Comparison of ENCODE assay signal across 1 cellular context in the genomic region with DNA sequence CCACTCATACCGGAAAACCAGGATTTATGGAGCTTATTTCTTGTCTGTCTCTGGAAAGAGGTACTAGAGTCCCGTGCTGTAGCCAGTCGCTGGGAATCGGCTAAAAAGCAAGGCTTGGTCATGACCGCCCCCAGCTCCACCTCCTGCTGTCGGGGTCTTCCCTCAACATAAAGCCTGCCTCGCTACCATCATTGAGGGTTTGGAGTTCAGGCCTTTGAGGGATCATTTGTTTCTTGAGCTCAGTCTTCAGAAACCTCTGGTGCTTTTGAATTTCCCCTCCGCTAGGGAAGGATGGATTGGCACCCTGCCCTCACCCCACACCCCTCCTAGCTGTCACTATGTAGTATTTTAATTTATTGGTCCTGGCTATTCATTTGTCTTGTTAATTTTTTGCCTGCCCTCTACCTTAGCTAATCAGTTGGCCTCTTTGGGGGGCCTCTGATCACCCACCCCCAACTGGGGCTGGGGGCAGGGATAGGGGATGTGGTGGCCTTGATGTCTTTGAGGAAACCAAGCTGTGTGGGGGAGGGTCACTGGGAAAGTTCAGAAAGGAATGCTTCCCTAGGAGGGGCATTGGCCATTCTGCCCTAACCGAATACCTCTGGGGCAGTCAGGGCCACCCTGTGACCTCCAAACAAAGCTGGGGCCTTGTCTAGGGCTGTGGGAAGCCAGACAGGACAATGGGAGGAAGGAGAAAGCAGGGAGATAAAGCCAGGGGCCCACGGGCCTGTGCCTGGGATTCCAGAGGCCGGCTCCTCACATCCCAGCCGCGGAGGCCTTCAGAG.
TF ChIP-seq lines count a peak whose summit lies in the region.

No MANE protein-coding gene starts in this region.

TF ChIP-seq in H1, 55 proteins besides CTCF, POLR2A, EP300 and RAD21:
- TF ChIP-seq CTBP2 (IDR thresholded peaks at IDR 0.05; ENCODE audit: borderline replicate concordance, insufficient read depth, insufficient read length, low read length) (peak; percentile 88), ASH2L (IDR thresholded peaks at IDR 0.05; ENCODE audit: low read length) (peak; percentile 92), RBBP5 (IDR thresholded peaks at IDR 0.05; ENCODE audit: borderline replicate concordance, low read depth, low read length) (no peak), CBX8 (IDR thresholded peaks at IDR 0.05; ENCODE audit: borderline replicate concordance, low read depth, low read length) (no peak), CHD7 (IDR thresholded peaks at IDR 0.05; ENCODE audit: insufficient replicate concordance, low read length) (peak; percentile 43), SUZ12 (IDR thresholded peaks at IDR 0.05; ENCODE audit: low read length) (no peak), BCL11A (IDR thresholded peaks at IDR 0.05; ENCODE audit: low read depth in 2 of 2, low read length in 2 of 2) (no peak), BACH1 (IDR thresholded peaks at IDR 0.05; ENCODE audit: low read length) (0 out of 2 replicates have a peak, but pooled peaks have one; percentile 46), TBP (IDR thresholded peaks at IDR 0.05; ENCODE audit: low read depth, low read length) (no peak), POU5F1 (IDR thresholded peaks at IDR 0.05; ENCODE audit: low read depth, low read length) (no peak), YY1 (IDR thresholded peaks at IDR 0.05; ENCODE audit: low read depth, low read length) (peak; percentile 64; the same call in 1 of the 2 replicates), JUND (IDR thresholded peaks at IDR 0.05; ENCODE audit: low read length) (0 out of 2 replicates have a peak, but pooled peaks have one; percentile 37), FOSL1 (IDR thresholded peaks at IDR 0.05; ENCODE audit: insufficient read depth, low read depth, low read length) (no peak), RNF2 (IDR thresholded peaks at IDR 0.05; ENCODE audit: borderline replicate concordance, low read depth, low read length, missing control alignments, poor library complexity, severe bottlenecking) (no peak), HDAC2 (IDR thresholded peaks at IDR 0.05; ENCODE audit: borderline replicate concordance in 1 of 2, low read depth in 2 of 2, low read length in 2 of 2) (peak; percentile 91 to 96; a peak in 3 of 4 replicates), KDM1A (IDR thresholded peaks at IDR 0.05; ENCODE audit: borderline replicate concordance, low read length) (no peak; the same call in 1 of the 2 replicates), SP1 (IDR thresholded peaks at IDR 0.05; ENCODE audit: low read depth, low read length) (peak; percentile 83; the same call in 1 of the 2 replicates), KDM5A (IDR thresholded peaks at IDR 0.05; ENCODE audit: low read length) (no peak), RXRA (IDR thresholded peaks at IDR 0.05; ENCODE audit: insufficient read depth, low read depth, low read length) (peak; percentile 76), JUN (IDR thresholded peaks at IDR 0.05; ENCODE audit: low read depth, low read length) (no peak), NANOG (IDR thresholded peaks at IDR 0.05; ENCODE audit: insufficient read depth, low read depth, low read length, poor library complexity, severe bottlenecking) (peak; percentile 58), TEAD4 (IDR thresholded peaks at IDR 0.05; ENCODE audit: low read depth, low read length) (peak; percentile 80; the same call in 1 of the 2 replicates), SRF (IDR thresholded peaks at IDR 0.05; ENCODE audit: low read depth, low read length) (no peak)
- TF ChIP-seq, protein P1, sequence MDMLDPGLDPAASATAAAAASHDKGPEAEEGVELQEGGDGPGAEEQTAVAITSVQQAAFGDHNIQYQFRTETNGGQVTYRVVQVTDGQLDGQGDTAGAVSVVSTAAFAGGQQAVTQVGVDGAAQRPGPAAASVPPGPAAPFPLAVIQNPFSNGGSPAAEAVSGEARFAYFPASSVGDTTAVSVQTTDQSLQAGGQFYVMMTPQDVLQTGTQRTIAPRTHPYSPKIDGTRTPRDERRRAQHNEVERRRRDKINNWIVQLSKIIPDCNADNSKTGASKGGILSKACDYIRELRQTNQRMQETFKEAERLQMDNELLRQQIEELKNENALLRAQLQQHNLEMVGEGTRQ (IDR thresholded peaks at IDR 0.05; ENCODE audit: low read length) = no peak
- TF ChIP-seq, protein P2, sequence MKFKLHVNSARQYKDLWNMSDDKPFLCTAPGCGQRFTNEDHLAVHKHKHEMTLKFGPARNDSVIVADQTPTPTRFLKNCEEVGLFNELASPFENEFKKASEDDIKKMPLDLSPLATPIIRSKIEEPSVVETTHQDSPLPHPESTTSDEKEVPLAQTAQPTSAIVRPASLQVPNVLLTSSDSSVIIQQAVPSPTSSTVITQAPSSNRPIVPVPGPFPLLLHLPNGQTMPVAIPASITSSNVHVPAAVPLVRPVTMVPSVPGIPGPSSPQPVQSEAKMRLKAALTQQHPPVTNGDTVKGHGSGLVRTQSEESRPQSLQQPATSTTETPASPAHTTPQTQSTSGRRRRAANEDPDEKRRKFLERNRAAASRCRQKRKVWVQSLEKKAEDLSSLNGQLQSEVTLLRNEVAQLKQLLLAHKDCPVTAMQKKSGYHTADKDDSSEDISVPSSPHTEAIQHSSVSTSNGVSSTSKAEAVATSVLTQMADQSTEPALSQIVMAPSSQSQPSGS (IDR thresholded peaks at IDR 0.05; ENCODE audit: low read length) = no peak; the same call in 1 of the 2 replicates
